In the genomic region with DNA sequence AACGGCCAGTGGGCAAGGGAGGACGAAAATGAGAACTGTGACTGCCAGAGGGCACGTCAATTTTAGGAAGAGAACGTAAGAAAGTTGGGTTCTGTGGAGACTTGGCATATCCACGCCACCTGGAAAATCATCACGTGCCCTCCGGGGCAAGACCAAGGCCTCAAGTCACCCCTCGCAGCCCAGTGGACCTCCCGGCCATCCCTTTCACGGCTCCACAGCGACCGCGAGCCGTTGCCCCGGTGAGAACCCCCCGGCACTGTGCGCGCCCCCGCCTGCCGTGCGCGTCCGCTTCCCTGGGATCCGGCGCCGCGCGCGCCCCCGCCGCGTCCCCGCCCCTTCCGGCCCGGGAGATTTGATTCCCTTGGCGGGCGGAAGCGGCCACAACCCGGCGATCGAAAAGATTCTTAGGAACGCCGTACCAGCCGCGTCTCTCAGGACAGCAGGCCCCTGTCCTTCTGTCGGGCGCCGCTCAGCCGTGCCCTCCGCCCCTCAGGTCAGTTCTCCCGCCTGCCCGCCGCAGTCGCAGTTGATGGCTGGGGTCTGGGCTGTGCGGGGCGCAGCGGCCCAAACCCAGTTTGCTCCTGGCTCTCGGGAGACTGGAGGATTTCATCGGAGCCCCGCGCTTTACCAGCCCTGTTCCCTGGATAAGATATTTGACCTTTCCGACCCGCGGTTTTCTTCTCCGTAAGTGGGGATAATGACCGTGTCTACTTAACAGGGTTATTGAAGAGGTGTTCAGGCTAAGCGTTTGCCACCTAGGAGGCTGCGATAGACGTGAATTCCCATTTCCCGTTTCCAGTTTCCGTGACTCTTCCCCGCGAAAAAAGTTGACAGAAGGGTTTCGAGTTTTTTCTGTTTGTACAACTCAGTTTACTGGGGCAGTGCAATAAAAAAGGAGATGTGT, we compare ENCODE assay signal across 7 cellular contexts.
DNase-seq lines count a peak whose midpoint lies in the region; ATAC-seq, FAIRE-seq and TF ChIP-seq lines count a peak whose summit lies in the region.

Gene MELK (plus strand): TSS at position 381 of the 904 bp plus-strand sequence. CDS start 8,787 bp downstream, outside the sequence.

- H3K4me3 ChIP-seq in WERI-Rb-1 (ENCODE audit: low read depth, low read length), result peak within 1 kb of the TSS; percentile 73
- peak within 1 kb of the TSS; percentile 54 to 97 (median 89) for H3K4me3 ChIP-seq in skin epidermis

- FAIRE-seq in GM18507 (lab: Jason Lieb, UNC), result peak; percentile 64

- no peaks in the 10 kb centered on the region for H3K27me3 ChIP-seq in WERI-Rb-1 (ENCODE audit: insufficient read depth, low read depth, severe bottlenecking)

- ATAC-seq in HG02885 (IDR thresholded peaks at IDR 0.05; ENCODE audit: poor library complexity, unreplicated experiment), result peak; percentile 81

- peak within 1 kb of the TSS; percentile 93 for H3K27ac ChIP-seq in WERI-Rb-1
- H3K27ac ChIP-seq in skin epidermis, result peak within 1 kb of the TSS in 19 of 21 experiments; percentile 37 to 90 (median 80)

- H3K9me3 ChIP-seq in WERI-Rb-1 (ENCODE audit: severe bottlenecking), result no peaks in the 10 kb centered on the region

- DNase-seq in GM18507 (ENCODE audit: extremely low spot score, insufficient read length, low read depth) (peak; percentile 81), NCI-H2171 (lab: John Stamatoyannopoulos, UW) (peak; percentile 51), WERI-Rb-1 (peak; percentile 89), T47D (ENCODE audit: low read depth in 1 of 2, low spot score in 1 of 2) (peak; percentile 73 to 86), iPS-NIHi11 (ENCODE audit: low spot score) (peak; percentile 99)

- in situ Hi-C loops in T47D (cut with HindIII; ENCODE audit: low pct_unique_long_range_greater_than_20kb, low sequenced_read_pairs), result no loop called here

- peaks cover 16% of the 10 kb centered on the region for H3K36me3 ChIP-seq in WERI-Rb-1

- TF ChIP-seq CTCF in WERI-Rb-1 (IDR thresholded peaks at IDR 0.05; ENCODE audit: low read depth, low read length), result no peak

Comparison
In these comparisons a context has a peak if more than half of its experiments do, and no peak if none do; other contexts are left out.
1. Peak in every context shown above with its lines: DNase-seq, ATAC-seq, H3K4me3 ChIP-seq and H3K27ac ChIP-seq.